In genomic region chr2:149761611-149762010, GRCh38 we compare ENCODE assay signal across 36 cellular contexts.
DNase-seq lines count a peak whose midpoint lies in the region; ATAC-seq, FAIRE-seq and TF ChIP-seq lines count a peak whose summit lies in the region.
"Had no signal": no experiment of that assay in that cellular context is flagged by ENCODE, and none has a peak within 500 bp of the region (broad histone marks: within the 10 kb centered on the region; RNA-seq: fewer than 3 reads in every experiment).

No MANE protein-coding gene starts in this region.

- H3K14ac ChIP-seq in IMR-90 (replicated peaks; ENCODE audit: low read depth, low read length), result no peak overlapping the region

- no peak for TF ChIP-seq EP300 in HepG2 (IDR thresholded peaks at IDR 0.05; ENCODE audit: low read depth in 2 of 2, low read length in 2 of 2)
- no peak for TF ChIP-seq EP300 in HepG2 (CRISPR knock-in tag; IDR thresholded peaks at IDR 0.05; ENCODE audit: borderline replicate concordance)
- no peak for TF ChIP-seq EP300 in A549 (IDR thresholded peaks at IDR 0.05)
- no peak for TF ChIP-seq EP300 in K562 (IDR thresholded peaks at IDR 0.05; ENCODE audit: low read length)

- H2AK9ac ChIP-seq in IMR-90 (replicated peaks; ENCODE audit: low read depth, low read length, poor library complexity), result no peak overlapping the region

- intact Hi-C loops in HepG2 (cut with micrococcal nuclease; ENCODE audit: unreplicated experiment) (no loop called here), right lobe of liver (cut with DNase I) (no loop called here), IMR-90 (cut with micrococcal nuclease) (no loop called here), K562 (cut with micrococcal nuclease) (no loop called here)

- POLR2A ChIA-PET in HepG2 (lab: Yijun Ruan, JAX) (no interaction called here), A549 (lab: Yijun Ruan, JAX) (no interaction called here), IMR-90 (lab: Charles Lee; ENCODE audit: unreplicated experiment) (no interaction called here), K562 (lab: Yijun Ruan, JAX) (interaction anchor here (1.0 kb wide), 1 partner anchor 11 kb away, joined by 3 read pairs; no protein-coding TSS in a partner anchor)

- ATAC-seq in HepG2 (no peak), right lobe of liver (no peak), A549 (no peak), IMR-90 (ENCODE audit: low read depth) (no peak), K562 (no peak), HG03469 (IDR thresholded peaks at IDR 0.05; ENCODE audit: unreplicated experiment) (no peak)
- ATAC-seq: CD8-positive, alpha-beta T cell had no signal

- TF ChIP-seq POLR2A in HepG2 (IDR thresholded peaks at IDR 0.05; ENCODE audit: insufficient read depth in 1 of 2, low read depth in 2 of 2, low read length in 2 of 2) (no peak), right lobe of liver (IDR thresholded peaks at IDR 0.05) (no peak), A549 (IDR thresholded peaks at IDR 0.05; ENCODE audit: low read length) (no peak), IMR-90 (IDR thresholded peaks at IDR 0.05; ENCODE audit: low read depth, low read length) (no peak), K562 (conservative IDR thresholded peaks at IDR 0.05) (no peak)

- no peak overlapping the region for H2BK5ac ChIP-seq in IMR-90 (ENCODE audit: low read depth, low read length, poor library complexity, severe bottlenecking)

- H3K4me3 Mint-ChIP-seq in activated naive CD8-positive, alpha-beta T cell treated with anti-CD3 and anti-CD28 coated beads for 36 hours, result no peak overlapping the region
- H3K4me3 Mint-ChIP-seq: B cell; CD14-positive monocyte; CD4-positive, alpha-beta memory T cell; CD4-positive, alpha-beta T cell; CD4-positive, CD25-positive, alpha-beta regulatory T cell; CD8-positive, alpha-beta memory T cell; CD8-positive, alpha-beta T cell had no signal

- H3K4me3 ChIP-seq in HepG2 (replicated peaks in 1 of 3; ENCODE audit: insufficient read depth in 1 of 3, low read depth in 2 of 3, low read length in 3 of 3) (no peak overlapping the region), right lobe of liver (no peak overlapping the region), A549 (no peak overlapping the region), IMR-90 (ENCODE audit: insufficient read depth, low read depth, low read length) (no peak overlapping the region), K562 (no peak overlapping the region)
- H3K4me3 ChIP-seq: BLaER1; BLaER1 treated with 17β-estradiol and CSF1 and Interleukin-3, amounts not matched to agents 10 nM and 100 nM had no signal

- TF ChIP-seq RAD21 in HepG2 (CRISPR knock-in tag; IDR thresholded peaks at IDR 0.05) (no peak), A549 (conservative IDR thresholded peaks at IDR 0.05 in 1 of 2, IDR thresholded peaks at IDR 0.05 in 1 of 2) (no peak), IMR-90 (IDR thresholded peaks at IDR 0.05; ENCODE audit: low read length) (no peak), K562 (CRISPR knock-in tag; conservative IDR thresholded peaks at IDR 0.05 in 1 of 2, IDR thresholded peaks at IDR 0.05 in 1 of 2) (no peak)

- CTCF ChIA-PET in HepG2 (lab: Yijun Ruan, JAX; ENCODE audit: low intra/inter-chr PET ratio, low total read pairs), result no interaction called here
- CTCF ChIA-PET in A549 (lab: Yijun Ruan, JAX), result no interaction called here
- CTCF ChIA-PET in IMR-90 (lab: Yijun Ruan, JAX), result no interaction called here
- CTCF ChIA-PET in K562 (lab: Yijun Ruan, JAX; ENCODE audit: low intra/inter-chr PET ratio), result no interaction called here

- H3K9me3 ChIP-seq in HepG2 (ENCODE audit: low read length) (no peaks in the 10 kb centered on the region), right lobe of liver (no peaks in the 10 kb centered on the region), A549 (no peaks in the 10 kb centered on the region), IMR-90 (ENCODE audit: control insufficient read depth, insufficient read depth, low read length) (no peaks in the 10 kb centered on the region), K562 (replicated peaks; ENCODE audit: control insufficient read depth, insufficient read depth, low read depth, low read length) (no peaks in the 10 kb centered on the region)
- H3K9me3 ChIP-seq: BE2C; BLaER1; BLaER1 treated with 17β-estradiol and CSF1 and Interleukin-3, amounts not matched to agents 10 nM and 100 nM had no signal

- no peaks in the 10 kb centered on the region for H3K9me1 ChIP-seq in IMR-90 (ENCODE audit: insufficient read depth, low read length)
- H3K9me1 ChIP-seq in K562 (ENCODE audit: control insufficient read depth, insufficient read depth, low read length), result no peaks in the 10 kb centered on the region

- H2BK120ac ChIP-seq in IMR-90 (ENCODE audit: low read depth, low read length), result no peak overlapping the region

- dilution Hi-C loops in IMR-90 (cut with HindIII; ENCODE audit: low sequenced_read_pairs, unreplicated experiment), result no loop called here

- no peak overlapping the region for H3K27ac Mint-ChIP-seq in activated naive CD8-positive, alpha-beta T cell treated with anti-CD3 and anti-CD28 coated beads for 36 hours
- H3K27ac Mint-ChIP-seq: B cell; CD14-positive monocyte; CD4-positive, alpha-beta memory T cell; CD4-positive, alpha-beta T cell; CD4-positive, CD25-positive, alpha-beta regulatory T cell; CD8-positive, alpha-beta memory T cell; CD8-positive, alpha-beta T cell had no signal

- no peak overlapping the region for H3K56ac ChIP-seq in IMR-90 (ENCODE audit: extremely low read depth, insufficient read depth, low read length)

- H2BK20ac ChIP-seq in IMR-90 (ENCODE audit: low read depth, low read length), result no peak overlapping the region

- H3K4me1 Mint-ChIP-seq in activated naive CD8-positive, alpha-beta T cell treated with anti-CD3 and anti-CD28 coated beads for 36 hours, result no peaks in the 10 kb centered on the region
- H3K4me1 Mint-ChIP-seq: B cell; CD14-positive monocyte; CD4-positive, alpha-beta memory T cell; CD4-positive, CD25-positive, alpha-beta regulatory T cell; CD8-positive, alpha-beta memory T cell had no signal

- H3K9ac ChIP-seq in HepG2 (ENCODE audit: insufficient read depth, low read depth, low read length) (no peak overlapping the region), IMR-90 (ENCODE audit: low read depth, low read length) (no peak overlapping the region), K562 (ENCODE audit: insufficient read depth in 1 of 2, low read depth in 2 of 2, low read length in 2 of 2) (no peak overlapping the region)
- H3K9ac ChIP-seq: BLaER1; BLaER1 treated with 17β-estradiol and CSF1 and Interleukin-3, amounts not matched to agents 10 nM and 100 nM had no signal

- TF ChIP-seq CTCF in HepG2 (CRISPR knock-in tag; IDR thresholded peaks at IDR 0.05), result no peak
- TF ChIP-seq CTCF in right lobe of liver (IDR thresholded peaks at IDR 0.05), result no peak
- no peak for TF ChIP-seq CTCF in A549 (IDR thresholded peaks at IDR 0.05)
- no peak for TF ChIP-seq CTCF in IMR-90 (conservative IDR thresholded peaks at IDR 0.05; ENCODE audit: low read depth, low read length)
- no peak for TF ChIP-seq CTCF in K562 (IDR thresholded peaks at IDR 0.05 in 2 of 3, conservative IDR thresholded peaks at IDR 0.05 in 1 of 3; ENCODE audit: insufficient read depth in 2 of 3, low read depth in 1 of 3, low read length in 3 of 3)

- H3K4me2 ChIP-seq in HepG2 (ENCODE audit: low read depth, low read length) (no peak overlapping the region), A549 (no peak overlapping the region), IMR-90 (ENCODE audit: low read depth, low read length) (no peak overlapping the region), K562 (ENCODE audit: insufficient read depth, low read length) (no peak overlapping the region)
- H3K4me2 ChIP-seq: BLaER1; BLaER1 treated with 17β-estradiol and CSF1 and Interleukin-3, amounts not matched to agents 10 nM and 100 nM had no signal

- H4K8ac ChIP-seq in IMR-90 (ENCODE audit: low read depth in 2 of 2, low read length in 2 of 2), result no peak overlapping the region

- FAIRE-seq in HepG2 (lab: Jason Lieb, UNC) (no peak), A549 (lab: Jason Lieb, UNC) (no peak), K562 (lab: Jason Lieb, UNC) (no peak)
- FAIRE-seq: A204.1, D721Med had no signal

- H3K4me1 ChIP-seq in HepG2 (ENCODE audit: insufficient read depth, low read length) (no peaks in the 10 kb centered on the region), right lobe of liver (no peaks in the 10 kb centered on the region), A549 (peaks cover 9% of the 10 kb centered on the region), IMR-90 (ENCODE audit: control insufficient read depth, insufficient read depth, low read length) (no peaks in the 10 kb centered on the region), K562 (replicated peaks in 1 of 2; ENCODE audit: control insufficient read depth in 2 of 2, insufficient read depth in 2 of 2, low read length in 2 of 2) (no peaks in the 10 kb centered on the region)
- H3K4me1 ChIP-seq: BE2C; BLaER1; BLaER1 treated with 17β-estradiol and CSF1 and Interleukin-3, amounts not matched to agents 10 nM and 100 nM; Caco-2 had no signal

- DNase-seq in HepG2 (ENCODE audit: low spot score) (no peak), right lobe of liver (no peak), A549 (ENCODE audit: low read depth in 1 of 2, low spot score in 1 of 2) (no peak), IMR-90 (no peak), K562 (ENCODE audit: extremely low read depth in 1 of 4, low spot score in 3 of 4) (no peak), SIG-M5 treated with dmso at 0.1 percent for 504 hours (lab: John Stamatoyannopoulos, UW; ENCODE audit: unreplicated experiment) (no peak)
- no peak for DNase-seq in activated naive CD8-positive, alpha-beta T cell treated with anti-CD3 and anti-CD28 coated beads for 36 hours
- DNase-seq: 8988T; ACHN; AML-193; BE2C; C1 segment of cervical spinal cord; Caco-2; Calu3; CD4-positive, alpha-beta memory T cell; CD4-positive, alpha-beta T cell; CD4-positive, CD25-positive, alpha-beta regulatory T cell; CD8-positive, alpha-beta memory T cell; CD8-positive, alpha-beta T cell; COR-L47; DMS 273 treated with DMSO at 0.1 percent for 48 hours; DMS153; DMS53; DMS79; DMS79 treated with DMSO at 0.1 percent for 48 hours; DND-41; EL had no signal

- H3K27me3 ChIP-seq in HepG2 (ENCODE audit: control insufficient read depth in 1 of 2, insufficient read depth in 2 of 2, low read length in 2 of 2), result no peaks in the 10 kb centered on the region
- no peaks in the 10 kb centered on the region for H3K27me3 ChIP-seq in right lobe of liver
- no peaks in the 10 kb centered on the region for H3K27me3 ChIP-seq in IMR-90 (ENCODE audit: control insufficient read depth, insufficient read depth, low read length)
- H3K27me3 ChIP-seq in K562 (ENCODE audit: control insufficient read depth in 2 of 2, insufficient read depth in 2 of 2, low read length in 2 of 2), result no peaks in the 10 kb centered on the region
- H3K27me3 ChIP-seq: BE2C; BLaER1; BLaER1 treated with 17β-estradiol and CSF1 and Interleukin-3, amounts not matched to agents 10 nM and 100 nM had no signal

- no peak overlapping the region for H3K4ac ChIP-seq in IMR-90 (ENCODE audit: low read depth, low read length)

- H2AFZ ChIP-seq in HepG2 (ENCODE audit: low read length), result no peak overlapping the region
- no peak overlapping the region for H2AFZ ChIP-seq in IMR-90 (replicated peaks; ENCODE audit: low read length, poor library complexity)
- H2AFZ ChIP-seq in K562 (ENCODE audit: low read depth, low read length), result no peak overlapping the region

- H3K18ac ChIP-seq in IMR-90 (ENCODE audit: low read depth, low read length), result no peak overlapping the region

- no peak overlapping the region for H2AK5ac ChIP-seq in IMR-90 (ENCODE audit: low read depth, low read length)

- no peak overlapping the region for H4K5ac ChIP-seq in IMR-90 (ENCODE audit: low read depth, low read length)

- H3K27ac ChIP-seq in HepG2 (ENCODE audit: extremely low read length, insufficient read depth, low read length) (no peak overlapping the region), right lobe of liver (no peak overlapping the region), A549 (no peak overlapping the region), IMR-90 (ENCODE audit: insufficient read depth, low read length) (no peak overlapping the region), K562 (ENCODE audit: extremely low read depth, low read depth, low read length) (no peak overlapping the region)
- H3K27ac ChIP-seq: 22Rv1; BLaER1; BLaER1 treated with 17β-estradiol and CSF1 and Interleukin-3, amounts not matched to agents 10 nM and 100 nM; C4-2B had no signal

- no peaks in the 10 kb centered on the region for H3K36me3 Mint-ChIP-seq in activated naive CD8-positive, alpha-beta T cell treated with anti-CD3 and anti-CD28 coated beads for 36 hours
- H3K36me3 Mint-ChIP-seq: CD14-positive monocyte; CD4-positive, alpha-beta memory T cell; CD4-positive, CD25-positive, alpha-beta regulatory T cell; CD8-positive, alpha-beta T cell had no signal

- H3K36me3 ChIP-seq in HepG2 (replicated peaks in 1 of 2; ENCODE audit: control insufficient read depth in 1 of 2, insufficient read depth in 2 of 2, low read length in 2 of 2) (no peaks in the 10 kb centered on the region), right lobe of liver (no peaks in the 10 kb centered on the region), IMR-90 (ENCODE audit: control insufficient read depth, insufficient read depth, low read length) (no peaks in the 10 kb centered on the region), K562 (ENCODE audit: control insufficient read depth, insufficient read depth, low read length) (no peaks in the 10 kb centered on the region)
- H3K36me3 ChIP-seq: BE2C; BLaER1; BLaER1 treated with 17β-estradiol and CSF1 and Interleukin-3, amounts not matched to agents 10 nM and 100 nM had no signal

- no peaks in the 10 kb centered on the region for H3K27me3 Mint-ChIP-seq in activated naive CD8-positive, alpha-beta T cell treated with anti-CD3 and anti-CD28 coated beads for 36 hours
- H3K27me3 Mint-ChIP-seq: B cell; CD4-positive, alpha-beta memory T cell; CD4-positive, alpha-beta T cell; CD4-positive, CD25-positive, alpha-beta regulatory T cell; CD8-positive, alpha-beta memory T cell had no signal

- no TSS peak for BruUV-seq in HepG2 (replicated peaks; lab: Mats Ljungman, UMichigan)
- no TSS peak for BruUV-seq in IMR-90 (replicated peaks; lab: Mats Ljungman, UMichigan)
- no TSS peak for BruUV-seq in K562 (replicated peaks; lab: Mats Ljungman, UMichigan)

- H3K23ac ChIP-seq in IMR-90 (ENCODE audit: low read depth, low read length), result no peak overlapping the region

- H2BK15ac ChIP-seq in IMR-90 (ENCODE audit: low read depth, low read length), result no peak overlapping the region

- in situ Hi-C loops in HepG2 (cut with HindIII; ENCODE audit: extremely low pct_ligation_motif_present, low pct_unique_long_range_greater_than_20kb), result no loop called here
- in situ Hi-C loops in IMR-90 (cut with MboI; ENCODE audit: low sequenced_read_pairs), result no loop called here
- in situ Hi-C loops in K562 (cut with MboI), result no loop called here

- H4K91ac ChIP-seq in IMR-90 (ENCODE audit: insufficient read depth, low read depth, low read length), result no peak overlapping the region

- peaks cover 3% of the 10 kb centered on the region for H3K9me3 Mint-ChIP-seq in activated naive CD8-positive, alpha-beta T cell treated with anti-CD3 and anti-CD28 coated beads for 36 hours

- H3K79me2 ChIP-seq in HepG2 (ENCODE audit: insufficient read depth, low read length), result no peaks in the 10 kb centered on the region
- H3K79me2 ChIP-seq in K562 (ENCODE audit: control insufficient read depth, insufficient read depth, low read length), result no peaks in the 10 kb centered on the region

- H3K79me1 ChIP-seq in IMR-90 (ENCODE audit: low read depth in 1 of 2, low read length in 2 of 2), result no peaks in the 10 kb centered on the region

- WGBS in HepG2 (ENCODE audit: low lambda C conversion rate), result 51% methylated on average over 2 of the region's 2 CpGs
- 73% methylated on average over 2 of the region's 2 CpGs for whole genome bisulfite sequencing in right lobe of liver (ENCODE audit: insufficient coverage, low coverage, low lambda C conversion rate, missing lambda C conversion rate)
- 81% methylated on average over 2 of the region's 2 CpGs for WGBS in A549 (ENCODE audit: missing lambda C conversion rate)
- no CpG with 5 or more reads among the region's 2 CpGs for WGBS in IMR-90 (ENCODE audit: extremely low coverage in 2 of 2, insufficient read length in 1 of 2), 2 experiments
- 0% methylated on average over 2 of the region's 2 CpGs for WGBS in K562 (ENCODE audit: insufficient coverage, low coverage, missing lambda C conversion rate)

- H4K20me1 ChIP-seq in HepG2 (ENCODE audit: insufficient read depth, low read length), result no peaks in the 10 kb centered on the region
- no peaks in the 10 kb centered on the region for H4K20me1 ChIP-seq in IMR-90 (ENCODE audit: insufficient read depth, low read length)
- no peaks in the 10 kb centered on the region for H4K20me1 ChIP-seq in K562 (replicated peaks; ENCODE audit: control insufficient read depth, insufficient read depth, low read length)
- H4K20me1 ChIP-seq: BLaER1; BLaER1 treated with 17β-estradiol and CSF1 and Interleukin-3, amounts not matched to agents 10 nM and 100 nM had no signal

Comparison
In these comparisons a context has a peak if more than half of its experiments do, and no peak if none do; other contexts are left out.
1. Of the 241 proteins assayed by ChIP-seq in both HepG2 and K562: peak only in HepG2: MAFF and MAFK; only in K562: none; in both: none; in neither: 239.